13 cellular contexts compared by ENCODE assay signal in genomic region chrX:329291-329910, GRCh38.
"Had no signal": no experiment of that assay in that cellular context is flagged by ENCODE, and none has a peak within 500 bp of the region (broad histone marks: within the 10 kb centered on the region; RNA-seq: fewer than 3 reads in every experiment).

No MANE protein-coding gene starts in this region.

- H3K36me3 Mint-ChIP-seq: mesothelial cell of epicardium had no signal

- H3K27me3 Mint-ChIP-seq: activated CD4-positive, alpha-beta T cell treated with anti-CD3 and anti-CD28 coated beads, Interleukin-2, amount 10 ng/mL, durations not matched to agents 24 days and 14 days; stimulated activated naive CD8-positive, alpha-beta T cell treated with anti-CD3 and anti-CD28 coated beads, Interleukin-15, Interleukin-2, amounts not matched to agents 100 ng/mL and 50 ng/mL, for 24 hours had no signal

- H3K4me1 ChIP-seq: colonic mucosa had no signal

- H3K4me3 Mint-ChIP-seq: activated B cell treated with CpG ODN at 0.5 μM for 24 hours; activated CD4-positive, alpha-beta T cell treated with anti-CD3 and anti-CD28 coated beads, Interleukin-2, amount 10 ng/mL, durations not matched to agents 24 days and 14 days; activated naive CD4-positive, alpha-beta T cell treated with anti-CD3 and anti-CD28 coated beads for 36 hours; mesothelial cell of epicardium; stimulated activated naive CD8-positive, alpha-beta T cell treated with anti-CD3 and anti-CD28 coated beads, Interleukin-15, Interleukin-2, amounts not matched to agents 100 ng/mL and 50 ng/mL, for 24 hours had no signal

- H3K27me3 ChIP-seq: testis had no signal

- H3K27ac ChIP-seq: colonic mucosa, SJSA1, testis had no signal

- DNase-seq: activated B cell treated with CpG ODN at 0.5 μM for 24 hours; activated CD4-positive, alpha-beta T cell treated with anti-CD3 and anti-CD28 coated beads, Interleukin-2, amount 10 ng/mL, durations not matched to agents 24 days and 14 days; activated naive CD4-positive, alpha-beta T cell treated with anti-CD3 and anti-CD28 coated beads for 36 hours; activated T-cell treated with anti-CD3 and anti-CD28 coated beads for 4 hours; colonic mucosa; hippocampal formation; small intestine; stimulated activated CD4-positive, alpha-beta T cell treated with anti-CD3 and anti-CD28 coated beads, Interleukin-4, amount 100 ng/mL, for 4 hours; stimulated activated CD8-positive, alpha-beta memory T cell treated with anti-CD3 and anti-CD28 coated beads, Interleukin-4, amount 100 ng/mL, for 48 hours; testis had no signal

- H3K27ac Mint-ChIP-seq: activated B cell treated with CpG ODN at 0.5 μM for 24 hours; activated CD4-positive, alpha-beta T cell treated with anti-CD3 and anti-CD28 coated beads, Interleukin-2, amount 10 ng/mL, durations not matched to agents 24 days and 14 days; activated naive CD4-positive, alpha-beta T cell treated with anti-CD3 and anti-CD28 coated beads for 36 hours; mesothelial cell of epicardium; stimulated activated naive CD8-positive, alpha-beta T cell treated with anti-CD3 and anti-CD28 coated beads, Interleukin-15, Interleukin-2, amounts not matched to agents 100 ng/mL and 50 ng/mL, for 24 hours had no signal

- H3K4me3 ChIP-seq: colonic mucosa, SJSA1, testis had no signal

- H3K36me3 ChIP-seq: colonic mucosa had no signal

- H3K9me3 Mint-ChIP-seq: activated B cell treated with CpG ODN at 0.5 μM for 24 hours; activated CD4-positive, alpha-beta T cell treated with anti-CD3 and anti-CD28 coated beads, Interleukin-2, amount 10 ng/mL, durations not matched to agents 24 days and 14 days; activated naive CD4-positive, alpha-beta T cell treated with anti-CD3 and anti-CD28 coated beads for 36 hours; mesothelial cell of epicardium; stimulated activated naive CD8-positive, alpha-beta T cell treated with anti-CD3 and anti-CD28 coated beads, Interleukin-15, Interleukin-2, amounts not matched to agents 100 ng/mL and 50 ng/mL, for 24 hours had no signal

- H3K9me3 ChIP-seq: colonic mucosa, SJSA1, testis had no signal
